ENCODE assay signal across 1 cellular context in the genomic region with DNA sequence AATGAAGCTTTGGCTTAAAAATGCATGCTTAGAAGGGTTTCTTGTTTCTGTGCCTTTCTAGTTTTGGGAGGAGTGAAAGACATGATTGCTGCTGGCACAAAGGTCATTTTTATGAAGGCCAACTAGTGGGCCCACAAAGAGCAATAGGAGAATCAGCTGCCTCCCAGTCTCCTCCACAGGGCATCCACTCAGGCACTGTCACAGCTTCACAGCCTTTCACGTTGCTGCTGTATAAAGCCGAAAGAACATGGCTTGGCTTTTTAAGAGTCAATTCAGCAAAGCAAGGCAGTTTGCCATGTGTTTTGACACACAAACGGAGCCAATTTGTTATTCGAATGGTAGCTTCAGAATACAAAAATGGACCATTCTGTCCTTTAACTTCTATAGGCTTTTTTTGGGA.
TF ChIP-seq lines count a peak whose summit lies in the region.

No MANE protein-coding gene starts in this region.

TF ChIP-seq in GM23338, 12 proteins besides CTCF, POLR2A, EP300 and RAD21 (continued from another document):
- TF ChIP-seq, protein P1, sequence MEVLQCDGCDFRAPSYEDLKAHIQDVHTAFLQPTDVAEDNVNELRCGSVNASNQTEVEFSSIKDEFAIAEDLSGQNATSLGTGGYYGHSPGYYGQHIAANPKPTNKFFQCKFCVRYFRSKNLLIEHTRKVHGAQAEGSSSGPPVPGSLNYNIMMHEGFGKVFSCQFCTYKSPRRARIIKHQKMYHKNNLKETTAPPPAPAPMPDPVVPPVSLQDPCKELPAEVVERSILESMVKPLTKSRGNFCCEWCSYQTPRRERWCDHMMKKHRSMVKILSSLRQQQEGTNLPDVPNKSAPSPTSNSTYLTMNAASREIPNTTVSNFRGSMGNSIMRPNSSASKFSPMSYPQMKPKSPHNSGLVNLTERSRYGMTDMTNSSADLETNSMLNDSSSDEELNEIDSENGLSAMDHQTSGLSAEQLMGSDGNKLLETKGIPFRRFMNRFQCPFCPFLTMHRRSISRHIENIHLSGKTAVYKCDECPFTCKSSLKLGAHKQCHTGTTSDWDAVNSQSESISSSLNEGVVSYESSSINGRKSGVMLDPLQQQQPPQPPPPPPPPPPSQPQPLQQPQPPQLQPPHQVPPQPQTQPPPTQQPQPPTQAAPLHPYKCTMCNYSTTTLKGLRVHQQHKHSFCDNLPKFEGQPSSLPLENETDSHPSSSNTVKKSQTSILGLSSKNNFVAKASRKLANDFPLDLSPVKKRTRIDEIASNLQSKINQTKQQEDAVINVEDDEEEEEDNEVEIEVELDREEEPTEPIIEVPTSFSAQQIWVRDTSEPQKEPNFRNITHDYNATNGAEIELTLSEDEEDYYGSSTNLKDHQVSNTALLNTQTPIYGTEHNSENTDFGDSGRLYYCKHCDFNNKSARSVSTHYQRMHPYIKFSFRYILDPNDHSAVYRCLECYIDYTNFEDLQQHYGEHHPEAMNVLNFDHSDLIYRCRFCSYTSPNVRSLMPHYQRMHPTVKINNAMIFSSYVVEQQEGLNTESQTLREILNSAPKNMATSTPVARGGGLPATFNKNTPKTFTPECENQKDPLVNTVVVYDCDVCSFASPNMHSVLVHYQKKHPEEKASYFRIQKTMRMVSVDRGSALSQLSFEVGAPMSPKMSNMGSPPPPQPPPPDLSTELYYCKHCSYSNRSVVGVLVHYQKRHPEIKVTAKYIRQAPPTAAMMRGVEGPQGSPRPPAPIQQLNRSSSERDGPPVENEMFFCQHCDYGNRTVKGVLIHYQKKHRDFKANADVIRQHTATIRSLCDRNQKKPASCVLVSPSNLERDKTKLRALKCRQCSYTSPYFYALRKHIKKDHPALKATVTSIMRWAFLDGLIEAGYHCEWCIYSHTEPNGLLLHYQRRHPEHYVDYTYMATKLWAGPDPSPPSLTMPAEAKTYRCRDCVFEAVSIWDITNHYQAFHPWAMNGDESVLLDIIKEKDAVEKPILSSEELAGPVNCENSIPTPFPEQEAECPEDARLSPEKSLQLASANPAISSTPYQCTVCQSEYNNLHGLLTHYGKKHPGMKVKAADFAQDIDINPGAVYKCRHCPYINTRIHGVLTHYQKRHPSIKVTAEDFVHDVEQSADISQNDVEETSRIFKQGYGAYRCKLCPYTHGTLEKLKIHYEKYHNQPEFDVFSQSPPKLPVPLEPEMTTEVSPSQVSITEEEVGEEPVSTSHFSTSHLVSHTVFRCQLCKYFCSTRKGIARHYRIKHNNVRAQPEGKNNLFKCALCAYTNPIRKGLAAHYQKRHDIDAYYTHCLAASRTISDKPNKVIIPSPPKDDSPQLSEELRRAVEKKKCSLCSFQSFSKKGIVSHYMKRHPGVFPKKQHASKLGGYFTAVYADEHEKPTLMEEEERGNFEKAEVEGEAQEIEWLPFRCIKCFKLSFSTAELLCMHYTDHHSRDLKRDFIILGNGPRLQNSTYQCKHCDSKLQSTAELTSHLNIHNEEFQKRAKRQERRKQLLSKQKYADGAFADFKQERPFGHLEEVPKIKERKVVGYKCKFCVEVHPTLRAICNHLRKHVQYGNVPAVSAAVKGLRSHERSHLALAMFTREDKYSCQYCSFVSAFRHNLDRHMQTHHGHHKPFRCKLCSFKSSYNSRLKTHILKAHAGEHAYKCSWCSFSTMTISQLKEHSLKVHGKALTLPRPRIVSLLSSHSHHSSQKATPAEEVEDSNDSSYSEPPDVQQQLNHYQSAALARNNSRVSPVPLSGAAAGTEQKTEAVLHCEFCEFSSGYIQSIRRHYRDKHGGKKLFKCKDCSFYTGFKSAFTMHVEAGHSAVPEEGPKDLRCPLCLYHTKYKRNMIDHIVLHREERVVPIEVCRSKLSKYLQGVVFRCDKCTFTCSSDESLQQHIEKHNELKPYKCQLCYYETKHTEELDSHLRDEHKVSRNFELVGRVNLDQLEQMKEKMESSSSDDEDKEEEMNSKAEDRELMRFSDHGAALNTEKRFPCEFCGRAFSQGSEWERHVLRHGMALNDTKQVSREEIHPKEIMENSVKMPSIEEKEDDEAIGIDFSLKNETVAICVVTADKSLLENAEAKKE (CRISPR knock-in tag; IDR thresholded peaks at IDR 0.05) = no peak
- TF ChIP-seq EZH2phosphoT487 (IDR thresholded peaks at IDR 0.05; ENCODE audit: unreplicated experiment) = no peak
TF ChIP-seq in GM23338: peak in this region for 0.
